Comparison of ENCODE assay signal across 8 cellular contexts in genomic region chr4:44725861-44726820, GRCh38. TPM values are rescaled to one million over a fixed set of nuclear protein-coding genes. Genes with fewer than 3 reads are reported as not detected.
DNase-seq lines count a peak whose midpoint lies in the region; ATAC-seq and TF ChIP-seq lines count a peak whose summit lies in the region.

GNPDA2 (minus strand) TSS chr4:44726556; CDS start chr4:44722207, 4,349 bp downstream.

- H3K79me2 ChIP-seq in DND-41 (ENCODE audit: insufficient read depth, low read length) (peaks cover 52% of the 10 kb centered on the region), Karpas-422 (ENCODE audit: low read length) (peaks cover 56% of the 10 kb centered on the region)

- peak; percentile 84 for DNase-seq in DND-41
- DNase-seq in Karpas-422: peak; percentile 95
- peak; percentile 83 for DNase-seq in RPMI7951 (ENCODE audit: low read depth)
- peak; percentile 76 for DNase-seq in activated T-helper 2 cell treated with anti-CD3 and anti-CD28 coated beads, Interferon-gamma antibody, Interleukin-2, Interleukin-4, amounts not matched to agents 10 μg/mL and 5 μg/mL and 100 μg/mL, durations not matched to agents 14 hours and 24 hours and 36 hours (ENCODE audit: low spot score)
- DNase-seq in fibroblast of pulmonary artery (ENCODE audit: low read depth): peak; percentile 93
- peak; percentile 87 for DNase-seq in natural killer cell treated with Interleukin-12 subunit alpha and Interleukin-12 subunit beta and Interleukin-15 and Interleukin-18, amount 100 ng/mL, for 72 hours (ENCODE audit: low spot score)
- peak; percentile 83 for DNase-seq in stimulated activated naive CD8-positive, alpha-beta T cell treated with anti-CD3 and anti-CD28 coated beads, Interleukin-15, Interleukin-2, amounts not matched to agents 100 U/mL and 50 U/mL, for 24 hours

- H3K4me3 Mint-ChIP-seq in activated T-helper 2 cell treated with anti-CD3 and anti-CD28 coated beads, Interferon-gamma antibody, Interleukin-2, Interleukin-4, amounts not matched to agents 10 μg/mL and 5 μg/mL and 100 μg/mL, durations not matched to agents 14 hours and 24 hours and 36 hours (ENCODE audit: low read depth): peak within 1 kb of the TSS; percentile 98
- peak within 1 kb of the TSS; percentile 95 for H3K4me3 Mint-ChIP-seq in natural killer cell treated with Interleukin-12 subunit alpha and Interleukin-12 subunit beta and Interleukin-15 and Interleukin-18, amount 100 ng/mL, for 72 hours

- H3K9me3 ChIP-seq in DND-41 (ENCODE audit: insufficient read depth, low read length, severe bottlenecking) (no peaks in the 10 kb centered on the region), Karpas-422 (ENCODE audit: low read length) (no peaks in the 10 kb centered on the region)

- H3K27ac Mint-ChIP-seq in activated T-helper 2 cell treated with anti-CD3 and anti-CD28 coated beads, Interferon-gamma antibody, Interleukin-2, Interleukin-4, amounts not matched to agents 10 μg/mL and 5 μg/mL and 100 μg/mL, durations not matched to agents 14 hours and 24 hours and 36 hours: peak within 1 kb of the TSS; percentile 72
- peak within 1 kb of the TSS; percentile 68 to 76 for H3K27ac Mint-ChIP-seq in natural killer cell treated with Interleukin-12 subunit alpha and Interleukin-12 subunit beta and Interleukin-15 and Interleukin-18, amount 100 ng/mL, for 72 hours

- H3K27me3 Mint-ChIP-seq in activated T-helper 2 cell treated with anti-CD3 and anti-CD28 coated beads, Interferon-gamma antibody, Interleukin-2, Interleukin-4, amounts not matched to agents 10 μg/mL and 5 μg/mL and 100 μg/mL, durations not matched to agents 14 hours and 24 hours and 36 hours (ENCODE audit: low read depth): no peaks in the 10 kb centered on the region
- H3K27me3 Mint-ChIP-seq in natural killer cell treated with Interleukin-12 subunit alpha and Interleukin-12 subunit beta and Interleukin-15 and Interleukin-18, amount 100 ng/mL, for 72 hours: peaks cover 4 to 8% of the 10 kb centered on the region in 2 donors

- H3K27me3 ChIP-seq in DND-41 (ENCODE audit: insufficient read depth, low read length, poor library complexity) (no peaks in the 10 kb centered on the region), Karpas-422 (ENCODE audit: low read length) (no peaks in the 10 kb centered on the region)

- ATAC-seq in DND-41 (ENCODE audit: insufficient read depth, low read depth): peak; percentile 90
- peak; percentile 96 for ATAC-seq in GM21825 (IDR thresholded peaks at IDR 0.05; ENCODE audit: unreplicated experiment)
- peak; percentile 97 to 98 for ATAC-seq in natural killer cell treated with Interleukin-12 subunit alpha and Interleukin-12 subunit beta and Interleukin-15 and Interleukin-18, amount 100 ng/mL, for 72 hours
- peak; percentile 88 for ATAC-seq in stimulated activated naive CD8-positive, alpha-beta T cell treated with anti-CD3 and anti-CD28 coated beads, Interleukin-15, Interleukin-2, amounts not matched to agents 100 U/mL and 50 U/mL, for 24 hours

- H3K36me3 Mint-ChIP-seq in activated T-helper 2 cell treated with anti-CD3 and anti-CD28 coated beads, Interferon-gamma antibody, Interleukin-2, Interleukin-4, amounts not matched to agents 10 μg/mL and 5 μg/mL and 100 μg/mL, durations not matched to agents 14 hours and 24 hours and 36 hours (ENCODE audit: low read depth): peaks cover 3% of the 10 kb centered on the region
- no peaks in the 10 kb centered on the region for H3K36me3 Mint-ChIP-seq in natural killer cell treated with Interleukin-12 subunit alpha and Interleukin-12 subunit beta and Interleukin-15 and Interleukin-18, amount 100 ng/mL, for 72 hours

- peak; percentile 39 for TF ChIP-seq CTCF in DND-41 (IDR thresholded peaks at IDR 0.05; ENCODE audit: borderline replicate concordance, extremely low read depth, low read length, poor library complexity, severe bottlenecking)
- peak; percentile 9 for TF ChIP-seq CTCF in fibroblast of pulmonary artery (IDR thresholded peaks at IDR 0.05; ENCODE audit: low read length, missing control alignments)

- H4K20me1 ChIP-seq in DND-41 (ENCODE audit: insufficient read depth, low read length): peaks cover 8% of the 10 kb centered on the region; the same call in 1 of the 2 replicates
- no peaks in the 10 kb centered on the region for H4K20me1 ChIP-seq in Karpas-422 (ENCODE audit: insufficient read depth, low read depth, low read length)

- H3K4me1 ChIP-seq in DND-41 (ENCODE audit: insufficient read depth, low read length): peaks cover 33% of the 10 kb centered on the region
- H3K4me1 ChIP-seq in Karpas-422 (ENCODE audit: low read length): peaks cover 38% of the 10 kb centered on the region

- H3K9ac ChIP-seq in DND-41 (ENCODE audit: low read depth, low read length) (peak within 1 kb of the TSS; percentile 69), Karpas-422 (ENCODE audit: low read length) (peak within 1 kb of the TSS; percentile 92)

- H2AFZ ChIP-seq in DND-41 (ENCODE audit: low read depth, low read length) (peak within 1 kb of the TSS; percentile 89), Karpas-422 (ENCODE audit: low read length) (peak within 1 kb of the TSS; percentile 93)

- H3K4me3 ChIP-seq in DND-41 (ENCODE audit: low read depth in 1 of 2, low read length in 2 of 2) (peak within 1 kb of the TSS; percentile 56 to 76; a peak in 3 of 4 replicates), Karpas-422 (ENCODE audit: low read length) (peak within 1 kb of the TSS; percentile 87), fibroblast of pulmonary artery (replicated peaks; ENCODE audit: low read depth, low read length) (peak within 1 kb of the TSS; percentile 82)

- H3K36me3 ChIP-seq in DND-41 (ENCODE audit: insufficient read depth, low read length) (no peaks in the 10 kb centered on the region; the same call in 1 of the 2 replicates), Karpas-422 (ENCODE audit: insufficient read depth, low read length) (no peaks in the 10 kb centered on the region)

- intact Hi-C loops in activated T-helper 2 cell treated with anti-CD3 and anti-CD28 coated beads, Interferon-gamma antibody, Interleukin-2, Interleukin-4, amounts not matched to agents 10 μg/mL and 5 μg/mL and 100 μg/mL, durations not matched to agents 14 hours and 24 hours and 36 hours (cut with micrococcal nuclease): loop anchor here (1.0 to 2.0 kb wide), 2 partner anchors 17 to 48 kb away; partner anchors contain the start of gene GUF1

- H3K4me1 Mint-ChIP-seq in activated T-helper 2 cell treated with anti-CD3 and anti-CD28 coated beads, Interferon-gamma antibody, Interleukin-2, Interleukin-4, amounts not matched to agents 10 μg/mL and 5 μg/mL and 100 μg/mL, durations not matched to agents 14 hours and 24 hours and 36 hours (ENCODE audit: low read depth): peaks cover 24% of the 10 kb centered on the region
- H3K4me1 Mint-ChIP-seq in natural killer cell treated with Interleukin-12 subunit alpha and Interleukin-12 subunit beta and Interleukin-15 and Interleukin-18, amount 100 ng/mL, for 72 hours (ENCODE audit: low read depth in 2 of 2): peaks cover 21 to 31% of the 10 kb centered on the region in 2 donors

- no peaks in the 10 kb centered on the region for H3K9me3 Mint-ChIP-seq in activated T-helper 2 cell treated with anti-CD3 and anti-CD28 coated beads, Interferon-gamma antibody, Interleukin-2, Interleukin-4, amounts not matched to agents 10 μg/mL and 5 μg/mL and 100 μg/mL, durations not matched to agents 14 hours and 24 hours and 36 hours
- H3K9me3 Mint-ChIP-seq in natural killer cell treated with Interleukin-12 subunit alpha and Interleukin-12 subunit beta and Interleukin-15 and Interleukin-18, amount 100 ng/mL, for 72 hours: no peaks in the 10 kb centered on the region

- H3K27ac ChIP-seq in DND-41 (ENCODE audit: low read length) (peak within 1 kb of the TSS; percentile 59), Karpas-422 (ENCODE audit: low read length) (peak within 1 kb of the TSS; percentile 72)

- H3K9me2 ChIP-seq in Karpas-422 (replicated peaks; ENCODE audit: insufficient read depth, low read length): no peaks in the 10 kb centered on the region

- peak within 1 kb of the TSS; percentile 77 for H3K4me2 ChIP-seq in DND-41 (ENCODE audit: insufficient read depth, low read length)
- peak within 1 kb of the TSS; percentile 98 for H3K4me2 ChIP-seq in Karpas-422 (ENCODE audit: low read depth, low read length, poor library complexity, severe bottlenecking)

RNA-seq across cellular contexts. Expression of gene GNPDA2, which starts in this region (rescaled TPM):
- total RNA-seq in Karpas-422 (2014; rRNA removed; shearing (Covaris generic); ENCODE audit: low replicate concordance): 25.9 and 30.1 TPM in 2 replicates
- total RNA-seq in RPMI7951 (2014; rRNA removed; shearing (Covaris generic)): 25.3 and 32.3 TPM in 2 replicates
- 13.3 and 16.6 TPM in 2 replicates for total RNA-seq in activated T-helper 2 cell treated with anti-CD3 and anti-CD28 coated beads, Interferon-gamma antibody, Interleukin-2, Interleukin-4, amounts not matched to agents 10 μg/mL and 5 μg/mL and 100 μg/mL, durations not matched to agents 14 hours and 24 hours and 36 hours
- 10 to 100 TPM; 14.4 to 20.1 TPM for total RNA-seq in natural killer cell treated with Interleukin-12 subunit alpha and Interleukin-12 subunit beta and Interleukin-15 and Interleukin-18, amount 100 ng/mL, for 72 hours

Comparison
In these comparisons a context has a peak if more than half of its experiments do, and no peak if none do; other contexts are left out.
1. Peak in every context shown above with its lines: DNase-seq, ATAC-seq, H3K4me3 ChIP-seq and H3K27ac ChIP-seq.